Comparison of ENCODE assay signal across 1 cellular context in genomic region chr10:60098676-60099601, GRCh38.
TF ChIP-seq lines count a peak whose summit lies in the region.

No MANE protein-coding gene starts in this region.

TF ChIP-seq in GM23338, 12 proteins besides CTCF, POLR2A, EP300 and RAD21 (continued from another document):
- TF ChIP-seq, protein P1, sequence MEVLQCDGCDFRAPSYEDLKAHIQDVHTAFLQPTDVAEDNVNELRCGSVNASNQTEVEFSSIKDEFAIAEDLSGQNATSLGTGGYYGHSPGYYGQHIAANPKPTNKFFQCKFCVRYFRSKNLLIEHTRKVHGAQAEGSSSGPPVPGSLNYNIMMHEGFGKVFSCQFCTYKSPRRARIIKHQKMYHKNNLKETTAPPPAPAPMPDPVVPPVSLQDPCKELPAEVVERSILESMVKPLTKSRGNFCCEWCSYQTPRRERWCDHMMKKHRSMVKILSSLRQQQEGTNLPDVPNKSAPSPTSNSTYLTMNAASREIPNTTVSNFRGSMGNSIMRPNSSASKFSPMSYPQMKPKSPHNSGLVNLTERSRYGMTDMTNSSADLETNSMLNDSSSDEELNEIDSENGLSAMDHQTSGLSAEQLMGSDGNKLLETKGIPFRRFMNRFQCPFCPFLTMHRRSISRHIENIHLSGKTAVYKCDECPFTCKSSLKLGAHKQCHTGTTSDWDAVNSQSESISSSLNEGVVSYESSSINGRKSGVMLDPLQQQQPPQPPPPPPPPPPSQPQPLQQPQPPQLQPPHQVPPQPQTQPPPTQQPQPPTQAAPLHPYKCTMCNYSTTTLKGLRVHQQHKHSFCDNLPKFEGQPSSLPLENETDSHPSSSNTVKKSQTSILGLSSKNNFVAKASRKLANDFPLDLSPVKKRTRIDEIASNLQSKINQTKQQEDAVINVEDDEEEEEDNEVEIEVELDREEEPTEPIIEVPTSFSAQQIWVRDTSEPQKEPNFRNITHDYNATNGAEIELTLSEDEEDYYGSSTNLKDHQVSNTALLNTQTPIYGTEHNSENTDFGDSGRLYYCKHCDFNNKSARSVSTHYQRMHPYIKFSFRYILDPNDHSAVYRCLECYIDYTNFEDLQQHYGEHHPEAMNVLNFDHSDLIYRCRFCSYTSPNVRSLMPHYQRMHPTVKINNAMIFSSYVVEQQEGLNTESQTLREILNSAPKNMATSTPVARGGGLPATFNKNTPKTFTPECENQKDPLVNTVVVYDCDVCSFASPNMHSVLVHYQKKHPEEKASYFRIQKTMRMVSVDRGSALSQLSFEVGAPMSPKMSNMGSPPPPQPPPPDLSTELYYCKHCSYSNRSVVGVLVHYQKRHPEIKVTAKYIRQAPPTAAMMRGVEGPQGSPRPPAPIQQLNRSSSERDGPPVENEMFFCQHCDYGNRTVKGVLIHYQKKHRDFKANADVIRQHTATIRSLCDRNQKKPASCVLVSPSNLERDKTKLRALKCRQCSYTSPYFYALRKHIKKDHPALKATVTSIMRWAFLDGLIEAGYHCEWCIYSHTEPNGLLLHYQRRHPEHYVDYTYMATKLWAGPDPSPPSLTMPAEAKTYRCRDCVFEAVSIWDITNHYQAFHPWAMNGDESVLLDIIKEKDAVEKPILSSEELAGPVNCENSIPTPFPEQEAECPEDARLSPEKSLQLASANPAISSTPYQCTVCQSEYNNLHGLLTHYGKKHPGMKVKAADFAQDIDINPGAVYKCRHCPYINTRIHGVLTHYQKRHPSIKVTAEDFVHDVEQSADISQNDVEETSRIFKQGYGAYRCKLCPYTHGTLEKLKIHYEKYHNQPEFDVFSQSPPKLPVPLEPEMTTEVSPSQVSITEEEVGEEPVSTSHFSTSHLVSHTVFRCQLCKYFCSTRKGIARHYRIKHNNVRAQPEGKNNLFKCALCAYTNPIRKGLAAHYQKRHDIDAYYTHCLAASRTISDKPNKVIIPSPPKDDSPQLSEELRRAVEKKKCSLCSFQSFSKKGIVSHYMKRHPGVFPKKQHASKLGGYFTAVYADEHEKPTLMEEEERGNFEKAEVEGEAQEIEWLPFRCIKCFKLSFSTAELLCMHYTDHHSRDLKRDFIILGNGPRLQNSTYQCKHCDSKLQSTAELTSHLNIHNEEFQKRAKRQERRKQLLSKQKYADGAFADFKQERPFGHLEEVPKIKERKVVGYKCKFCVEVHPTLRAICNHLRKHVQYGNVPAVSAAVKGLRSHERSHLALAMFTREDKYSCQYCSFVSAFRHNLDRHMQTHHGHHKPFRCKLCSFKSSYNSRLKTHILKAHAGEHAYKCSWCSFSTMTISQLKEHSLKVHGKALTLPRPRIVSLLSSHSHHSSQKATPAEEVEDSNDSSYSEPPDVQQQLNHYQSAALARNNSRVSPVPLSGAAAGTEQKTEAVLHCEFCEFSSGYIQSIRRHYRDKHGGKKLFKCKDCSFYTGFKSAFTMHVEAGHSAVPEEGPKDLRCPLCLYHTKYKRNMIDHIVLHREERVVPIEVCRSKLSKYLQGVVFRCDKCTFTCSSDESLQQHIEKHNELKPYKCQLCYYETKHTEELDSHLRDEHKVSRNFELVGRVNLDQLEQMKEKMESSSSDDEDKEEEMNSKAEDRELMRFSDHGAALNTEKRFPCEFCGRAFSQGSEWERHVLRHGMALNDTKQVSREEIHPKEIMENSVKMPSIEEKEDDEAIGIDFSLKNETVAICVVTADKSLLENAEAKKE (CRISPR knock-in tag; IDR thresholded peaks at IDR 0.05), result no peak
- no peak for TF ChIP-seq ZNF114 (CRISPR knock-in tag; IDR thresholded peaks at IDR 0.05)
- no peak for TF ChIP-seq JUNB (IDR thresholded peaks at IDR 0.05; ENCODE audit: unreplicated experiment)
